14 cellular contexts compared by ENCODE assay signal in the genomic region with DNA sequence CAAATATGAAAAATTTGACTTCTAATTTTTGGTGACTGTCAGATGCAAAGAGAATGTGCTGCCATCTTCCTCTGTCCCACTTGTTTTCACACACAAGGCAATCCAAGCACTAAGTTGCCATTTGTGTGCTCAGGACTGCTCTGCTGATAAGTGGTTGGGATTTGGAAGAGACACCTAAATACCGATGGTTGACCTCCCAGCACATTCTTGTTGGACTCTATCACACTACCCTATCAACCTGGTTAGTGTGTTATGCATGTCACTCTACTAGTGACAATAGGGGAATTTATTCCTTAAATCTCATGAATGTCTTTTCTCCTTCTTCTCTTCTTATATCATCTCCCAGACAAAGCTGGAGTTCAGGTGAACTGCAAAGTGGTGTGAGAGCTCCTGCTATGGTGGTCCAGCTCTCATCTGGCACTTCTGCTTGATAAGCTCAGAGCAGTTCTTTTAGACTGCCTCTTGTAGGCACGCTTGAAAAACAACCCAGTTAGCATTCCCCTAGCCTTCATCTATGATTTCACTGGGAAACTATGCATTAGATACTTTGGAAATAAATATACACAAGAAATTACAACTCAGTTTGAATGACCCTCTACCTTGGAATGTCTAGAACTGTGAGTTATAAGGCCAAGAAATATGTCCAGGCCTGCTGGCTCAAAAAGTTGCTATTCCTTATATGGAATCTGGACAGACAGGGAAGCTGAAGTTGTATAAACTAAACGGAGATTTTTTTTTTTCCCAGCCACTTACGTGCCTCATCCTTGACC.
A peak's percentile ranks its signal among the peaks of the same experiment; 100 is the strongest.
DNase-seq lines count a peak whose midpoint lies in the region; TF ChIP-seq lines count a peak whose summit lies in the region.
"Had no signal": no experiment of that assay in that cellular context is flagged by ENCODE, and none has a peak within 500 bp of the region (broad histone marks: within the 10 kb centered on the region; RNA-seq: fewer than 3 reads in every experiment).

No MANE protein-coding gene starts in this region.

- CTCF ChIA-PET in activated naive CD4-positive, alpha-beta T cell treated with anti-CD3 and anti-CD28 coated beads, Interleukin-2, amount 10 ng/mL, durations not matched to agents 7 days and 5 days (lab: Charles Lee): no interaction called here

- no peak overlapping the region for H3K9ac ChIP-seq in SK-N-MC (ENCODE audit: insufficient read length)

- H3K27ac ChIP-seq in SK-N-MC: 0 out of 2 replicates have a peak overlapping the region, but pooled peaks have one; percentile 26
- H3K27ac ChIP-seq: neutrophil had no signal

- peak overlapping the region; percentile 38 for H3K27ac Mint-ChIP-seq in progenitor cell of endocrine pancreas
- no peak overlapping the region for H3K27ac Mint-ChIP-seq in activated naive CD4-positive, alpha-beta T cell treated with anti-CD3 and anti-CD28 coated beads, Interleukin-2, amount 10 ng/mL, durations not matched to agents 7 days and 5 days
- H3K27ac Mint-ChIP-seq: activated CD4-positive, alpha-beta T cell treated with anti-CD3 and anti-CD28 coated beads for 36 hours; CD8-positive, alpha-beta memory T cell had no signal

- no peaks in the 10 kb centered on the region for H3K36me3 ChIP-seq in SK-N-MC (ENCODE audit: insufficient read depth, low read length)
- H3K36me3 ChIP-seq: neutrophil had no signal

- peak; percentile 79 for DNase-seq in Caki2 (ENCODE audit: low read depth)
- DNase-seq in SK-N-MC (ENCODE audit: low read depth, low spot score): no peak
- DNase-seq in fibroblast of peridontal ligament (ENCODE audit: extremely low read depth): peak; percentile 94
- DNase-seq in progenitor cell of endocrine pancreas (ENCODE audit: low spot score, unreplicated experiment): no peak
- DNase-seq in NCI-H2227 (lab: John Stamatoyannopoulos, UW; ENCODE audit: unreplicated experiment): no peak
- no peak for DNase-seq in NCI-H1694 treated with DMSO at 0.1 percent for 48 hours (lab: John Stamatoyannopoulos, UW)
- DNase-seq in activated naive CD4-positive, alpha-beta T cell treated with anti-CD3 and anti-CD28 coated beads, Interleukin-2, amount 10 ng/mL, durations not matched to agents 7 days and 5 days: no peak
- no peak for DNase-seq in NCI-H1930 (lab: John Stamatoyannopoulos, UW)
- DNase-seq: activated CD4-positive, alpha-beta T cell treated with anti-CD3 and anti-CD28 coated beads for 36 hours; amygdala; CD8-positive, alpha-beta memory T cell; NCI-H1417 treated with DMSO at 0.1 percent for 48 hours; RPMI8226 had no signal

- no peak overlapping the region for H3K4me3 ChIP-seq in SK-N-MC

- peaks cover 13% of the 10 kb centered on the region for H3K4me1 Mint-ChIP-seq in progenitor cell of endocrine pancreas (ENCODE audit: low read depth)
- no peaks in the 10 kb centered on the region for H3K4me1 Mint-ChIP-seq in activated naive CD4-positive, alpha-beta T cell treated with anti-CD3 and anti-CD28 coated beads, Interleukin-2, amount 10 ng/mL, durations not matched to agents 7 days and 5 days
- H3K4me1 Mint-ChIP-seq: activated CD4-positive, alpha-beta T cell treated with anti-CD3 and anti-CD28 coated beads for 36 hours; CD8-positive, alpha-beta memory T cell had no signal

- H3K9me3 ChIP-seq in SK-N-MC (ENCODE audit: low read depth, low read length): no peaks in the 10 kb centered on the region
- H3K9me3 ChIP-seq: neutrophil had no signal

- TF ChIP-seq CTCF in progenitor cell of endocrine pancreas (IDR thresholded peaks at IDR 0.05; ENCODE audit: unreplicated experiment): no peak

- H3K27me3 Mint-ChIP-seq in progenitor cell of endocrine pancreas: no peaks in the 10 kb centered on the region
- H3K27me3 Mint-ChIP-seq in activated naive CD4-positive, alpha-beta T cell treated with anti-CD3 and anti-CD28 coated beads, Interleukin-2, amount 10 ng/mL, durations not matched to agents 7 days and 5 days: no peaks in the 10 kb centered on the region
- H3K27me3 Mint-ChIP-seq: activated CD4-positive, alpha-beta T cell treated with anti-CD3 and anti-CD28 coated beads for 36 hours had no signal

- in situ Hi-C loops in Caki2 (cut with HindIII; ENCODE audit: low pct_unique_long_range_greater_than_20kb, low sequenced_read_pairs): no loop called here

- H3K4me3 Mint-ChIP-seq in progenitor cell of endocrine pancreas (ENCODE audit: low read depth): no peak overlapping the region
- H3K4me3 Mint-ChIP-seq in activated naive CD4-positive, alpha-beta T cell treated with anti-CD3 and anti-CD28 coated beads, Interleukin-2, amount 10 ng/mL, durations not matched to agents 7 days and 5 days: no peak overlapping the region
- H3K4me3 Mint-ChIP-seq: activated CD4-positive, alpha-beta T cell treated with anti-CD3 and anti-CD28 coated beads for 36 hours; CD8-positive, alpha-beta memory T cell had no signal

- no peaks in the 10 kb centered on the region for H3K36me3 Mint-ChIP-seq in progenitor cell of endocrine pancreas (ENCODE audit: insufficient read depth)
- H3K36me3 Mint-ChIP-seq in activated naive CD4-positive, alpha-beta T cell treated with anti-CD3 and anti-CD28 coated beads, Interleukin-2, amount 10 ng/mL, durations not matched to agents 7 days and 5 days: no peaks in the 10 kb centered on the region
- H3K36me3 Mint-ChIP-seq: CD8-positive, alpha-beta memory T cell had no signal

- no peaks in the 10 kb centered on the region for H3K9me3 Mint-ChIP-seq in progenitor cell of endocrine pancreas (ENCODE audit: low read depth)
- H3K9me3 Mint-ChIP-seq in activated naive CD4-positive, alpha-beta T cell treated with anti-CD3 and anti-CD28 coated beads, Interleukin-2, amount 10 ng/mL, durations not matched to agents 7 days and 5 days: peaks cover 4% of the 10 kb centered on the region

Comparison
In these comparisons a context has a peak if more than half of its experiments do, and no peak if none do; other contexts are left out.
1. DNase-seq: peak in Caki2 (single experiment) and fibroblast of peridontal ligament (single experiment); none in SK-N-MC (single experiment), progenitor cell of endocrine pancreas (single experiment), NCI-H2227 (single experiment), NCI-H1694 treated with DMSO at 0.1 percent for 48 hours (single experiment), activated naive CD4-positive, alpha-beta T cell treated with anti-CD3 and anti-CD28 coated beads, Interleukin-2, amount 10 ng/mL, durations not matched to agents 7 days and 5 days (single experiment) and NCI-H1930 (0 of 2).